ENCODE assay signal across 8 cellular contexts in genomic region chr13:91346848-91347211, GRCh38. TPM values are rescaled to one million over a fixed set of nuclear protein-coding genes. Genes with fewer than 3 reads are reported as not detected.
DNase-seq lines count a peak whose midpoint lies in the region; ATAC-seq and TF ChIP-seq lines count a peak whose summit lies in the region.

No MANE protein-coding gene starts in this region.

- H3K27me3 ChIP-seq in CD4-positive, alpha-beta T cell (ENCODE audit: control insufficient read depth, insufficient read depth, low read length), result no peaks in the 10 kb centered on the region
- H3K27me3 ChIP-seq in breast epithelium (no peaks in the 10 kb centered on the region), liver (ENCODE audit: control insufficient read depth in 4 of 4, insufficient read depth in 4 of 4, low read length in 3 of 4) (peaks cover 0 to 11% (median 3%) of the 10 kb centered on the region in 4 donors)

- peak overlapping the region; percentile 90 for H3K27ac Mint-ChIP-seq in CD4-positive, alpha-beta T cell

- no peak for TF ChIP-seq CTCF in CD4-positive, alpha-beta T cell (IDR thresholded peaks at IDR 0.05)
- TF ChIP-seq CTCF in breast epithelium (IDR thresholded peaks at IDR 0.05) (no peak), liver (IDR thresholded peaks at IDR 0.05; ENCODE audit: low read depth, low read length, missing input control) (no peak)

- H3K9me3 ChIP-seq in CD4-positive, alpha-beta T cell (ENCODE audit: control insufficient read depth, low read length), result no peaks in the 10 kb centered on the region
- no peaks in the 10 kb centered on the region for H3K9me3 ChIP-seq in breast epithelium
- no peaks in the 10 kb centered on the region for H3K9me3 ChIP-seq in liver (ENCODE audit: control insufficient read depth in 4 of 4, low read length in 3 of 4)

- H3K27ac ChIP-seq in CD4-positive, alpha-beta T cell (ENCODE audit: low read depth, low read length), result peak overlapping the region; percentile 13
- H3K27ac ChIP-seq in breast epithelium, result peak overlapping the region; percentile 95 to 98
- peak overlapping the region in 1 of 2 donors; percentile 43 for H3K27ac ChIP-seq in liver (ENCODE audit: low read depth in 1 of 2, low read length in 2 of 2)

- H3K9ac ChIP-seq in liver (ENCODE audit: low read depth in 1 of 2, low read length in 2 of 2), result peak overlapping the region in 1 of 2 donors; percentile 36

- WGBS in liver, result 5% methylated on average over 11 of the region's 11 CpGs

- H3K36me3 ChIP-seq in breast epithelium (no peaks in the 10 kb centered on the region), liver (ENCODE audit: control insufficient read depth in 4 of 4, insufficient read depth in 3 of 4, low read depth in 1 of 4, low read length in 3 of 4) (peaks cover 0 to 8% (median 0%) of the 10 kb centered on the region in 4 donors)

- H3K27me3 Mint-ChIP-seq in CD4-positive, alpha-beta T cell, result no peaks in the 10 kb centered on the region

- no peak for TF ChIP-seq POLR2A in breast epithelium (IDR thresholded peaks at IDR 0.05)

- DNase-seq in CD4-positive, alpha-beta T cell, result peak; percentile 6 to 45 (median 14)
- peak; percentile 75 for DNase-seq in SW480 (ENCODE audit: low spot score)
- no peak for DNase-seq in breast epithelium (ENCODE audit: low spot score in 2 of 2)
- DNase-seq in stimulated activated CD8-positive, alpha-beta memory T cell treated with anti-CD3 and anti-CD28 coated beads, Interleukin-4, amount 100 ng/mL, for 24 hours (ENCODE audit: low read depth), result peak; percentile 28
- DNase-seq in GM03348 (ENCODE audit: low spot score), result no peak

- H3K4me1 ChIP-seq in breast epithelium, result peaks cover 0 to 6% of the 10 kb centered on the region in 2 donors
- peaks cover 5 to 30% (median 22%) of the 10 kb centered on the region in 4 donors for H3K4me1 ChIP-seq in liver (ENCODE audit: control insufficient read depth in 4 of 4, insufficient read depth in 4 of 4, low read length in 3 of 4)

- intact Hi-C loops in CD4-positive, alpha-beta T cell (cut with DNase I, micrococcal nuclease), result loop anchor here in 1 of 2 experiments (2.0 kb wide), 1 partner anchor 52 kb away; the partner anchor contains the start of gene GPC5
- intact Hi-C loops in breast epithelium (cut with DNase I; ENCODE audit: low total_unique reads), result loop anchor here (5.0 kb wide), 1 partner anchor 215 kb away; no protein-coding TSS in a partner anchor

- CTCF ChIA-PET in CD4-positive, alpha-beta T cell (lab: Charles Lee), result interaction anchor here (1.2 kb wide), 1 partner anchor 33 kb away, joined by 4 read pairs; no protein-coding TSS in a partner anchor

- no peak for TF ChIP-seq RAD21 in liver (IDR thresholded peaks at IDR 0.05)

- peak; percentile 21 for ATAC-seq in CD4-positive, alpha-beta T cell (ENCODE audit: poor library complexity)
- ATAC-seq in GM19324 (IDR thresholded peaks at IDR 0.05; ENCODE audit: low FRiP score, unreplicated experiment) (peak; percentile 14), HG03280 (IDR thresholded peaks at IDR 0.05; ENCODE audit: unreplicated experiment) (peak; percentile 23)

- H3K4me1 Mint-ChIP-seq in CD4-positive, alpha-beta T cell (ENCODE audit: low read depth), result peaks cover 35% of the 10 kb centered on the region

- POLR2A ChIA-PET in CD4-positive, alpha-beta T cell (lab: Charles Lee), result interaction anchor here (1.0 to 2.2 kb wide), 5 partner anchors 11 to 52 kb away, joined by 3 to 11 read pairs (median 3); partner anchors contain the start of gene GPC5

- H3K36me3 Mint-ChIP-seq in CD4-positive, alpha-beta T cell (ENCODE audit: low read depth), result peaks cover 34% of the 10 kb centered on the region

- H3K4me3 Mint-ChIP-seq in CD4-positive, alpha-beta T cell, result peak overlapping the region; percentile 93

- no peaks in the 10 kb centered on the region for H3K9me3 Mint-ChIP-seq in CD4-positive, alpha-beta T cell

- H3K4me3 ChIP-seq in breast epithelium (peak overlapping the region; percentile 78 to 96 (median 96)), liver (ENCODE audit: low read depth in 1 of 3, low read length in 3 of 3) (peak overlapping the region; percentile 64 to 100 (median 71))

TF ChIP-seq in liver, 16 proteins besides CTCF, POLR2A, EP300 and RAD21:
- no peak for TF ChIP-seq ATF3 (IDR thresholded peaks at IDR 0.05)
- TF ChIP-seq RXRA (IDR thresholded peaks at IDR 0.05), result no peak
- TF ChIP-seq JUND (IDR thresholded peaks at IDR 0.05), result no peak
- TF ChIP-seq HNF4G (IDR thresholded peaks at IDR 0.05), result no peak
- no peak for TF ChIP-seq FOXA1 (IDR thresholded peaks at IDR 0.05)
- no peak for TF ChIP-seq REST (IDR thresholded peaks at IDR 0.05)
TF ChIP-seq in liver: peak in this region for 0.

RNA-seq across cellular contexts. Expression of gene MIR17HG, which starts 0.7 kb away (rescaled TPM):
- 1 to 10 TPM; 6.0 to 6.6 TPM for total RNA-seq in CD4-positive, alpha-beta T cell
- total RNA-seq in breast epithelium (1 to 10 TPM; 1.9 to 6.7 (median 6.6) TPM), liver (1 to 10 TPM; 6.1 to 7.7 TPM)
- polyA plus RNA-seq in liver, result 1 to 10 TPM in 1 of 2 donors, under 1 TPM in 1; 0.27 to 2.7 TPM

RNA-seq across cellular contexts. Expression of gene GPC5, which starts 51.6 kb away (rescaled TPM):
- total RNA-seq in CD4-positive, alpha-beta T cell, result not detected
- under 1 TPM in 2 of 3 donors, not detected in 1; 0.88 to 0.98 TPM for total RNA-seq in breast epithelium
- total RNA-seq in liver, result 10 to 100 TPM in 1 of 2 donors, 1 to 10 TPM in 1; 1.1 to 22.4 TPM
- polyA plus RNA-seq in liver, result 1 to 10 TPM in 1 of 2 donors, under 1 TPM in 1; 0.51 to 2.8 TPM

Comparison
In these comparisons a context has a peak if more than half of its experiments do, and no peak if none do; other contexts are left out.
1. DNase-seq: peak in CD4-positive, alpha-beta T cell (10 of 10), SW480 (single experiment) and stimulated activated CD8-positive, alpha-beta memory T cell treated with anti-CD3 and anti-CD28 coated beads, Interleukin-4, amount 100 ng/mL, for 24 hours (single experiment); none in breast epithelium (0 of 2) and GM03348 (single experiment).
2. Peak in every context shown above with its lines, with median percentiles within 50 percentile points of each other: ATAC-seq.